ENCODE assay signal across 18 cellular contexts in the genomic region with DNA sequence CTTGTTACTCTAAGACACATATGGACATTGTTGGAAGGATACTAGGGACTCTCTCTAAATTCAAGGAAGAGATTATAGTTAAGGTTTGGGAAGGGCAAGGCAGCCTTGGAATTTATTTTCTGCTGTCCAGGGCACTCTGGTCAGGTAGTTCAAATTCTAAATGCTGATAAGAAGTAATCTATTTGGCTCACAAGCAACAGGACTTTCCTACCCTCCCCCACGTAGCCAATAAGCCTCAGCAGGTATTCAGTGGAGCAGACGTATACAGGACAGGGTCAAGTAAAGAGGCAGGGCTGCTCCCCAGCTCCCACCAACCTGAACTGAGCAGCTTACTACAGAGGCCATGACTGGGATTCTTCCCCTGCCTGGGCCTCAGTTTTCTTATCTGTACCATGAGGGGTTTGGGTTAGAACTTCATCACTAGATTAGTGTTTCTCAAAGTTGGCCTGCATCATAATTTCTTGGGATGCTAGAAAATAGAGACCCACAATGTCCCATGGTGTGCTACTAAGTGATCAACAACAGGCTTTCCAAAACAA. TPM values are rescaled to one million over a fixed set of nuclear protein-coding genes. Genes with fewer than 3 reads are reported as not detected.
DNase-seq lines count a peak whose midpoint lies in the region; ATAC-seq and TF ChIP-seq lines count a peak whose summit lies in the region.
"Had no signal": no experiment of that assay in that cellular context is flagged by ENCODE, and none has a peak within 500 bp of the region (broad histone marks: within the 10 kb centered on the region; RNA-seq: fewer than 3 reads in every experiment).

No MANE protein-coding gene starts in this region.

- H3K4me1 ChIP-seq in ACC112 (ENCODE audit: control insufficient read depth, insufficient read depth, low read length, unreplicated experiment) (peaks cover 54% of the 10 kb centered on the region), OCI-LY7 (ENCODE audit: insufficient read depth, low read length, poor library complexity, severe bottlenecking) (peaks cover 73% of the 10 kb centered on the region)

- ATAC-seq in left lobe of liver (peak; percentile 73), GM19328 (IDR thresholded peaks at IDR 0.05; ENCODE audit: unreplicated experiment) (no peak), GM19395 (IDR thresholded peaks at IDR 0.05; ENCODE audit: unreplicated experiment) (no peak)
- ATAC-seq: CD8-positive, alpha-beta T cell; HCT116 had no signal

- H3K27me3 Mint-ChIP-seq in HFFc6 (ENCODE audit: insufficient read depth) = no peaks in the 10 kb centered on the region

- peaks cover 50% of the 10 kb centered on the region for H3K4me1 Mint-ChIP-seq in HFFc6 (ENCODE audit: low read depth)

- no peaks in the 10 kb centered on the region for H4K20me1 ChIP-seq in OCI-LY7 (ENCODE audit: insufficient read depth, low read length)

- H3K27me3 ChIP-seq in ACC112 (ENCODE audit: insufficient read depth, low read length) = no peaks in the 10 kb centered on the region

- no peaks in the 10 kb centered on the region for H3K9me2 ChIP-seq in OCI-LY7 (ENCODE audit: insufficient read depth, low read length)
- H3K9me2 ChIP-seq: SK-N-SH had no signal

- DNase-seq in HFFc6 = no peak
- no peak for DNase-seq in OCI-LY7 (ENCODE audit: low spot score)
- no peak for DNase-seq in left lobe of liver (ENCODE audit: low spot score)
- DNase-seq in activated CD4-positive, CD25-positive, alpha-beta regulatory T cell treated with anti-CD3 and anti-CD28 coated beads, Interleukin-2, amount 50 U/mL, for 72 hours = no peak
- no peak for DNase-seq in NCI-H69 (lab: John Stamatoyannopoulos, UW)
- DNase-seq: Caco-2; CD8-positive, alpha-beta T cell; NCI-H2029; NCI-H2227 treated with DMSO at 0.1 percent for 48 hours; SK-N-SH had no signal

- CTCF ChIA-PET in OCI-LY7 (lab: Charles Lee; ENCODE audit: unreplicated experiment) = interaction anchor here (0.9 kb wide), 1 partner anchor 201 kb away, joined by 3 read pairs; no protein-coding TSS in a partner anchor

- peak overlapping the region; percentile 63 for H3K4me2 ChIP-seq in OCI-LY7 (ENCODE audit: low read length)
- H3K4me2 ChIP-seq: SK-N-SH had no signal

- TF ChIP-seq CTCF in HFFc6 (IDR thresholded peaks at IDR 0.05) = no peak
- no peak for TF ChIP-seq CTCF in OCI-LY7 (conservative IDR thresholded peaks at IDR 0.05; ENCODE audit: low read length)

- H3K36me3 Mint-ChIP-seq in HFFc6 (ENCODE audit: low read depth) = no peaks in the 10 kb centered on the region
- H3K36me3 Mint-ChIP-seq: CD8-positive, alpha-beta T cell had no signal

- H3K9me3 ChIP-seq in OCI-LY7 (ENCODE audit: low read length) = no peaks in the 10 kb centered on the region
- H3K9me3 ChIP-seq: Caco-2, SK-N-SH had no signal

- POLR2A ChIA-PET in OCI-LY7 (lab: Charles Lee) = interaction anchor here (0.5 to 0.6 kb wide), 2 partner anchors 643 to 991 kb away, joined by 3 to 4 read pairs; no protein-coding TSS in a partner anchor

- BruUV-seq in OCI-LY7 (replicated peaks; lab: Mats Ljungman, UMichigan) = no TSS peak

- no peaks in the 10 kb centered on the region; the same call in 1 of the 2 replicates for H3K9me3 Mint-ChIP-seq in HFFc6

- H3K36me3 ChIP-seq in ACC112 (ENCODE audit: insufficient read depth, low read length) = no peaks in the 10 kb centered on the region
- no peaks in the 10 kb centered on the region for H3K36me3 ChIP-seq in OCI-LY7 (ENCODE audit: insufficient read depth, low read length)

- H3K4me3 ChIP-seq in ACC112 (ENCODE audit: low read depth, low read length) = no peak overlapping the region
- peak overlapping the region; percentile 28 for H3K4me3 ChIP-seq in OCI-LY7 (ENCODE audit: low read depth, low read length, poor library complexity, severe bottlenecking)

- no peaks in the 10 kb centered on the region for H3K79me2 ChIP-seq in ACC112 (ENCODE audit: control insufficient read depth, insufficient read depth, low read length, unreplicated experiment)
- H3K79me2 ChIP-seq in OCI-LY7 (ENCODE audit: insufficient read depth, low read depth, low read length) = no peaks in the 10 kb centered on the region

- intact Hi-C loops in OCI-LY7 (cut with micrococcal nuclease; ENCODE audit: unreplicated experiment) = no loop called here

- peak overlapping the region; percentile 78; the same call in 1 of the 2 replicates for H3K27ac Mint-ChIP-seq in HFFc6
- H3K27ac Mint-ChIP-seq: CD8-positive, alpha-beta T cell had no signal

- H2AFZ ChIP-seq in ACC112 (ENCODE audit: low read length, unreplicated experiment) (no peak overlapping the region), OCI-LY7 (ENCODE audit: low read length) (peak overlapping the region; percentile 41; the same call in 1 of the 2 replicates)

- H3K27ac ChIP-seq in ACC112 (ENCODE audit: low read depth, low read length) = peak overlapping the region; percentile 88; the same call in 1 of the 2 replicates
- H3K27ac ChIP-seq in OCI-LY7 (ENCODE audit: low read depth, low read length, poor library complexity, severe bottlenecking) = peak overlapping the region; percentile 39
- H3K27ac ChIP-seq: C4-2B had no signal

- H3K4me3 Mint-ChIP-seq in HFFc6 = no peak overlapping the region
- H3K4me3 Mint-ChIP-seq: CD8-positive, alpha-beta T cell had no signal

RNA-seq across cellular contexts. Expression of a gene that starts 6.1 kb away (rescaled TPM):
- under 1 TPM; 0.08 to 0.43 (median 0.16) TPM for total RNA-seq in HFFc6 (2021; fragmentation: NEBNext Ultra II Directional; extraction: Animal tissue kit (Norgen Biotek cat#: 25700))
- total RNA-seq in OCI-LY7 (2014; rRNA removed; shearing (Covaris generic)) = not detected in 2 replicates
- total RNA-seq in OCI-LY7 (2022) (not detected in 2 replicates), left lobe of liver (0.20 TPM)
- total RNA-seq: A172; Caco-2; CD8-positive, alpha-beta T cell; H4 had no signal

RNA-seq across cellular contexts. Expression of a gene that starts 35.3 kb away (rescaled TPM):
- total RNA-seq in HFFc6 (2021; fragmentation: NEBNext Ultra II Directional; extraction: Animal tissue kit (Norgen Biotek cat#: 25700)) = not detected
- 0.44 TPM in 1 of 2 replicates, not detected in the other for total RNA-seq in OCI-LY7 (2014; rRNA removed; shearing (Covaris generic))
- total RNA-seq in OCI-LY7 (2022) = not detected in 2 replicates
- 0.18 TPM for total RNA-seq in left lobe of liver
- total RNA-seq: A172, Caco-2, M059J had no signal
